ENCODE assay signal across 8 cellular contexts in genomic region chr16:22098538-22099255, GRCh38. TPM values are rescaled to one million over a fixed set of nuclear protein-coding genes. Genes with fewer than 3 reads are reported as not detected.
A peak's percentile ranks its signal among the peaks of the same experiment; 100 is the strongest.
DNase-seq lines count a peak whose midpoint lies in the region; ATAC-seq and TF ChIP-seq lines count a peak whose summit lies in the region.

No MANE protein-coding gene starts in this region.

- H3K36me3 Mint-ChIP-seq in activated CD4-positive, alpha-beta T cell treated with anti-CD3 and anti-CD28 coated beads, Interleukin-2, amount 10 ng/mL, durations not matched to agents 24 days and 14 days (ENCODE audit: low read depth) = no peaks in the 10 kb centered on the region
- H3K36me3 Mint-ChIP-seq in nephron progenitor cell (ENCODE audit: low read depth) = no peaks in the 10 kb centered on the region

- peak; percentile 50 for TF ChIP-seq CTCF in nephron progenitor cell (IDR thresholded peaks at IDR 0.05)

- H3K4me1 Mint-ChIP-seq in activated CD4-positive, alpha-beta T cell treated with anti-CD3 and anti-CD28 coated beads, Interleukin-2, amount 10 ng/mL, durations not matched to agents 24 days and 14 days = no peaks in the 10 kb centered on the region
- H3K4me1 Mint-ChIP-seq in nephron progenitor cell = no peaks in the 10 kb centered on the region

- H3K27me3 Mint-ChIP-seq in activated CD4-positive, alpha-beta T cell treated with anti-CD3 and anti-CD28 coated beads, Interleukin-2, amount 10 ng/mL, durations not matched to agents 24 days and 14 days = peaks cover 10% of the 10 kb centered on the region
- H3K27me3 Mint-ChIP-seq in nephron progenitor cell (ENCODE audit: low read depth, poor library complexity) = peaks cover 16% of the 10 kb centered on the region

- peak; percentile 71 for DNase-seq in activated CD4-positive, alpha-beta T cell treated with anti-CD3 and anti-CD28 coated beads, Interleukin-2, amount 10 ng/mL, durations not matched to agents 24 days and 14 days
- DNase-seq in activated CD4-positive, alpha-beta T cell treated with anti-CD3 and anti-CD28 coated beads, Interleukin-2, amount 50 U/mL, for 48 hours = no peak
- DNase-seq in Kasumi-1 (lab: John Stamatoyannopoulos, UW) = peak; percentile 19 to 72
- DNase-seq in SHP77 (lab: John Stamatoyannopoulos, UW) = peak; percentile 31 to 67
- DNase-seq in epidermal melanocyte (ENCODE audit: insufficient read length, low spot score) = peak; percentile 60
- DNase-seq in nephron progenitor cell = peak; percentile 23
- DNase-seq in activated effector memory CD4-positive, alpha-beta T cell treated with anti-CD3 and anti-CD28 coated beads, Interleukin-2, amount 50 U/mL, for 16 hours = no peak

- no peaks in the 10 kb centered on the region for H3K9me3 Mint-ChIP-seq in activated CD4-positive, alpha-beta T cell treated with anti-CD3 and anti-CD28 coated beads, Interleukin-2, amount 10 ng/mL, durations not matched to agents 24 days and 14 days
- no peaks in the 10 kb centered on the region for H3K9me3 Mint-ChIP-seq in nephron progenitor cell

- H3K27ac Mint-ChIP-seq in activated CD4-positive, alpha-beta T cell treated with anti-CD3 and anti-CD28 coated beads, Interleukin-2, amount 10 ng/mL, durations not matched to agents 24 days and 14 days = no peak overlapping the region
- H3K27ac Mint-ChIP-seq in nephron progenitor cell = no peak overlapping the region

- no peak overlapping the region for H3K4me3 Mint-ChIP-seq in activated CD4-positive, alpha-beta T cell treated with anti-CD3 and anti-CD28 coated beads, Interleukin-2, amount 10 ng/mL, durations not matched to agents 24 days and 14 days
- H3K4me3 Mint-ChIP-seq in nephron progenitor cell = no peak overlapping the region

- intact Hi-C loops in activated CD4-positive, alpha-beta T cell treated with anti-CD3 and anti-CD28 coated beads, Interleukin-2, amount 10 ng/mL, durations not matched to agents 24 days and 14 days (cut with micrococcal nuclease) = loop anchor here (1.0 kb wide), 2 partner anchors 90 to 97 kb away; partner anchors contain the start of gene PDZD9

- ATAC-seq in HG02798 (IDR thresholded peaks at IDR 0.05; ENCODE audit: poor library complexity, unreplicated experiment) = no peak

RNA-seq across cellular contexts. Expression of gene VWA3A, which starts 6.4 kb away (rescaled TPM):
- total RNA-seq in activated CD4-positive, alpha-beta T cell treated with anti-CD3 and anti-CD28 coated beads, Interleukin-2, amount 10 ng/mL, durations not matched to agents 24 days and 14 days = 0.19 TPM in 1 of 2 replicates, not detected in the other

Comparison
In these comparisons a context has a peak if more than half of its experiments do, and no peak if none do; other contexts are left out.
1. DNase-seq: peak in activated CD4-positive, alpha-beta T cell treated with anti-CD3 and anti-CD28 coated beads, Interleukin-2, amount 10 ng/mL, durations not matched to agents 24 days and 14 days (single experiment), Kasumi-1 (2 of 2), SHP77 (2 of 2), epidermal melanocyte (single experiment) and nephron progenitor cell (single experiment); none in activated CD4-positive, alpha-beta T cell treated with anti-CD3 and anti-CD28 coated beads, Interleukin-2, amount 50 U/mL, for 48 hours (0 of 2) and activated effector memory CD4-positive, alpha-beta T cell treated with anti-CD3 and anti-CD28 coated beads, Interleukin-2, amount 50 U/mL, for 16 hours (single experiment).